ENCODE assay signal across 1 cellular context in the genomic region with DNA sequence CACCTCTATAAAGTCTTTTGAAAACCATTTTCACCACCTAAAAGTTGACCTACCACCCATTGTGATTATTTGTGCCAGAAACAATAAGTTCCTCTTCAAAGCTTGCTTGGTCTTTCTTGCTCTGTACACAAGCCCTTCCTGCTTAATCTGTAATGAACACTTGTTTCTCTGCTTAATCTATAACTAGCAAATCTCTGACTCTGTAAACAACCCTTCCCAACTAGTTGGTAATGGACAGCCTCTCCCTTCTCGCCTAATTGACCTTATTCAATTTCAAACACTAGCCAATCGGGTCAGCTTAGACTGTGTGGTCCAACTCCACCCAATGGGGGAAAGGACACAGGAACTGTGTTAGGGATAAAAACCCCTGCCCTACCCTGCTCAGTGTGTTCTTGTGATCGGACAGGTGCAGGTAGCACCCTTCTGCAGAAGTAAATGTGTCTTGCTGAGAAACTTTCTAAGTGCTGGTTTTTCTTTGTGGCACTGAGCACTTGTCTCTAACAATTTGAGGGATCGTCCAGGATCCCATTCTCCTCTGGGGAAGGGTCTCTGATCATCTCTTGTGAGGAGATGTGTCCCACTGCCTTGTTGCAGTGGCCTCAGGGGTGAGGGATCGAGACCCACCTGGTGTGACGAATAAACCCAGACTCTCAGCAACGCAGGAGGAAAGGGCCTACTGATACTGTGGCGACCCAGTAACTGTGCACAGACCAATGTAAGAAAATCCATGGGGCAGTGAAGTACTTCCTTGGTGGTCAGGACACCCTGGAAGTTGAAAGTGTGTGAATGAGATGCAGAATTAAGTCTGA.
TF ChIP-seq lines count a peak whose summit lies in the region.

No MANE protein-coding gene starts in this region.

TF ChIP-seq in HepG2, 621 proteins besides CTCF, POLR2A, EP300 and RAD21 (continued from another document and continues in another):
- TF ChIP-seq, protein P1, sequence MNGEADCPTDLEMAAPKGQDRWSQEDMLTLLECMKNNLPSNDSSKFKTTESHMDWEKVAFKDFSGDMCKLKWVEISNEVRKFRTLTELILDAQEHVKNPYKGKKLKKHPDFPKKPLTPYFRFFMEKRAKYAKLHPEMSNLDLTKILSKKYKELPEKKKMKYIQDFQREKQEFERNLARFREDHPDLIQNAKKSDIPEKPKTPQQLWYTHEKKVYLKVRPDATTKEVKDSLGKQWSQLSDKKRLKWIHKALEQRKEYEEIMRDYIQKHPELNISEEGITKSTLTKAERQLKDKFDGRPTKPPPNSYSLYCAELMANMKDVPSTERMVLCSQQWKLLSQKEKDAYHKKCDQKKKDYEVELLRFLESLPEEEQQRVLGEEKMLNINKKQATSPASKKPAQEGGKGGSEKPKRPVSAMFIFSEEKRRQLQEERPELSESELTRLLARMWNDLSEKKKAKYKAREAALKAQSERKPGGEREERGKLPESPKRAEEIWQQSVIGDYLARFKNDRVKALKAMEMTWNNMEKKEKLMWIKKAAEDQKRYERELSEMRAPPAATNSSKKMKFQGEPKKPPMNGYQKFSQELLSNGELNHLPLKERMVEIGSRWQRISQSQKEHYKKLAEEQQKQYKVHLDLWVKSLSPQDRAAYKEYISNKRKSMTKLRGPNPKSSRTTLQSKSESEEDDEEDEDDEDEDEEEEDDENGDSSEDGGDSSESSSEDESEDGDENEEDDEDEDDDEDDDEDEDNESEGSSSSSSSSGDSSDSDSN (CRISPR knock-in tag; IDR thresholded peaks at IDR 0.05): 0 out of 2 replicates have a peak, but pooled peaks have one; percentile 19
- TF ChIP-seq DMAP1 (CRISPR knock-in tag; IDR thresholded peaks at IDR 0.05) (no peak), ZNF292 (CRISPR knock-in tag; IDR thresholded peaks at IDR 0.05; ENCODE audit: borderline replicate concordance, low read depth) (no peak; the same call in 1 of the 2 replicates), CREM (IDR thresholded peaks at IDR 0.05) (peak; percentile 60; the same call in 1 of the 2 replicates), CREM (CRISPR knock-in tag; IDR thresholded peaks at IDR 0.05) (no peak), HNF4G (IDR thresholded peaks at IDR 0.05; ENCODE audit: borderline replicate concordance, low read depth, low read length) (no peak), HNF4G (CRISPR knock-in tag; IDR thresholded peaks at IDR 0.05; ENCODE audit: borderline replicate concordance, low read depth) (0 out of 2 replicates have a peak, but pooled peaks have one; percentile 46), ETV6 (CRISPR knock-in tag; conservative IDR thresholded peaks at IDR 0.05) (no peak), ASH2L (IDR thresholded peaks at IDR 0.05; ENCODE audit: insufficient read length, low read depth, low read length) (no peak), TCF7 (IDR thresholded peaks at IDR 0.05; ENCODE audit: low read depth) (peak; percentile 87), PAX8 (CRISPR knock-in tag; IDR thresholded peaks at IDR 0.05; ENCODE audit: borderline replicate concordance) (no peak), ZNF772 (CRISPR knock-in tag; IDR thresholded peaks at IDR 0.05) (peak; percentile 81; the same call in 1 of the 2 replicates), KDM3A (CRISPR knock-in tag; IDR thresholded peaks at IDR 0.05; ENCODE audit: low read depth) (peak; percentile 20; the same call in 1 of the 2 replicates), SP5 (CRISPR knock-in tag; IDR thresholded peaks at IDR 0.05; ENCODE audit: borderline replicate concordance, low read depth) (0 out of 2 replicates have a peak, but pooled peaks have one; percentile 60), KAT8 (CRISPR knock-in tag; IDR thresholded peaks at IDR 0.05) (peak; percentile 20; the same call in 1 of the 2 replicates), HCFC1 (IDR thresholded peaks at IDR 0.05; ENCODE audit: low read depth, low read length) (no peak), MAZ (IDR thresholded peaks at IDR 0.05; ENCODE audit: borderline replicate concordance, low read depth, low read length) (no peak), MAZ (CRISPR knock-in tag; IDR thresholded peaks at IDR 0.05; ENCODE audit: low read depth) (peak; percentile 69; the same call in 1 of the 2 replicates), PHF21A (CRISPR knock-in tag; IDR thresholded peaks at IDR 0.05) (peak; percentile 82), SOX5 (CRISPR knock-in tag; IDR thresholded peaks at IDR 0.05; ENCODE audit: borderline replicate concordance) (peak; percentile 100), ZFP36L1 (CRISPR knock-in tag; IDR thresholded peaks at IDR 0.05) (peak; percentile 82; the same call in 1 of the 2 replicates), RXRB (CRISPR knock-in tag; IDR thresholded peaks at IDR 0.05; ENCODE audit: borderline replicate concordance) (peak; percentile 80; the same call in 1 of the 2 replicates), KLF13 (CRISPR knock-in tag; IDR thresholded peaks at IDR 0.05) (no peak), ZNF713 (CRISPR knock-in tag; IDR thresholded peaks at IDR 0.05) (no peak), HDAC6 (IDR thresholded peaks at IDR 0.05; ENCODE audit: low read depth, low read length) (no peak), RFX3 (CRISPR knock-in tag; IDR thresholded peaks at IDR 0.05) (no peak), NFE2 (CRISPR knock-in tag; IDR thresholded peaks at IDR 0.05) (no peak), TRIM24 (CRISPR knock-in tag; IDR thresholded peaks at IDR 0.05) (no peak), PCBP1 (IDR thresholded peaks at IDR 0.05; ENCODE audit: borderline replicate concordance, low read depth, low read length) (no peak)
- TF ChIP-seq, protein P2, sequence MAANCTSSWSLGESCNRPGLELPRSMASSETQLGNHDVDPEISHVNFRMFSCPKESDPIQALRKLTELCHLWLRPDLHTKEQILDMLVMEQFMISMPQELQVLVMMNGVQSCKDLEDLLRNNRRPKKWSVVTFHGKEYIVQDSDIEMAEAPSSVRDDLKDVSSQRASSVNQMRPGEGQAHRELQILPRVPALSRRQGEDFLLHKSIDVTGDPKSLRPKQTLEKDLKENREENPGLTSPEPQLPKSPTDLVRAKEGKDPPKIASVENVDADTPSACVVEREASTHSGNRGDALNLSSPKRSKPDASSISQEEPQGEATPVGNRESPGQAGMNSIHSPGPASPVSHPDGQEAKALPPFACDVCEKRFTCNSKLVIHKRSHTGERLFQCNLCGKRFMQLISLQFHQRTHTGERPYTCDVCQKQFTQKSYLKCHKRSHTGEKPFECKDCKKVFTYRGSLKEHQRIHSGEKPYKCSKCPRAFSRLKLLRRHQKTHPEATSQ (CRISPR knock-in tag; IDR thresholded peaks at IDR 0.05; ENCODE audit: borderline replicate concordance): peak; percentile 61; the same call in 1 of the 2 replicates
- TF ChIP-seq, protein P3, sequence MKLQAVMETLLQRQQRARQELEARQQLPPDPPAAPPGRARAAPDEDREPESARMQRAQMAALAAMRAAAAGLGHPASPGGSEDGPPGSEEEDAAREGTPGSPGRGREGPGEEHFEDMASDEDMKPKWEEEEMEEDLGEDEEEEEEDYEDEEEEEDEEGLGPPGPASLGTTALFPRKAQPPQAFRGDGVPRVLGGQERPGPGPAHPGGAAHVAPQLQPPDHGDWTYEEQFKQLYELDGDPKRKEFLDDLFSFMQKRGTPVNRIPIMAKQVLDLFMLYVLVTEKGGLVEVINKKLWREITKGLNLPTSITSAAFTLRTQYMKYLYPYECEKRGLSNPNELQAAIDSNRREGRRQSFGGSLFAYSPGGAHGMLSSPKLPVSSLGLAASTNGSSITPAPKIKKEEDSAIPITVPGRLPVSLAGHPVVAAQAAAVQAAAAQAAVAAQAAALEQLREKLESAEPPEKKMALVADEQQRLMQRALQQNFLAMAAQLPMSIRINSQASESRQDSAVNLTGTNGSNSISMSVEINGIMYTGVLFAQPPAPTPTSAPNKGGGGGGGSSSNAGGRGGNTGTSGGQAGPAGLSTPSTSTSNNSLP (IDR thresholded peaks at IDR 0.05; ENCODE audit: low read depth, low read length): peak; percentile 92
- TF ChIP-seq, protein P4, sequence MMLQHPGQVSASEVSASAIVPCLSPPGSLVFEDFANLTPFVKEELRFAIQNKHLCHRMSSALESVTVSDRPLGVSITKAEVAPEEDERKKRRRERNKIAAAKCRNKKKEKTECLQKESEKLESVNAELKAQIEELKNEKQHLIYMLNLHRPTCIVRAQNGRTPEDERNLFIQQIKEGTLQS (CRISPR knock-in tag; IDR thresholded peaks at IDR 0.05): no peak
- TF ChIP-seq, protein P5, sequence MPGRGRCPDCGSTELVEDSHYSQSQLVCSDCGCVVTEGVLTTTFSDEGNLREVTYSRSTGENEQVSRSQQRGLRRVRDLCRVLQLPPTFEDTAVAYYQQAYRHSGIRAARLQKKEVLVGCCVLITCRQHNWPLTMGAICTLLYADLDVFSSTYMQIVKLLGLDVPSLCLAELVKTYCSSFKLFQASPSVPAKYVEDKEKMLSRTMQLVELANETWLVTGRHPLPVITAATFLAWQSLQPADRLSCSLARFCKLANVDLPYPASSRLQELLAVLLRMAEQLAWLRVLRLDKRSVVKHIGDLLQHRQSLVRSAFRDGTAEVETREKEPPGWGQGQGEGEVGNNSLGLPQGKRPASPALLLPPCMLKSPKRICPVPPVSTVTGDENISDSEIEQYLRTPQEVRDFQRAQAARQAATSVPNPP (CRISPR knock-in tag; IDR thresholded peaks at IDR 0.05): no peak
- TF ChIP-seq, protein P6, sequence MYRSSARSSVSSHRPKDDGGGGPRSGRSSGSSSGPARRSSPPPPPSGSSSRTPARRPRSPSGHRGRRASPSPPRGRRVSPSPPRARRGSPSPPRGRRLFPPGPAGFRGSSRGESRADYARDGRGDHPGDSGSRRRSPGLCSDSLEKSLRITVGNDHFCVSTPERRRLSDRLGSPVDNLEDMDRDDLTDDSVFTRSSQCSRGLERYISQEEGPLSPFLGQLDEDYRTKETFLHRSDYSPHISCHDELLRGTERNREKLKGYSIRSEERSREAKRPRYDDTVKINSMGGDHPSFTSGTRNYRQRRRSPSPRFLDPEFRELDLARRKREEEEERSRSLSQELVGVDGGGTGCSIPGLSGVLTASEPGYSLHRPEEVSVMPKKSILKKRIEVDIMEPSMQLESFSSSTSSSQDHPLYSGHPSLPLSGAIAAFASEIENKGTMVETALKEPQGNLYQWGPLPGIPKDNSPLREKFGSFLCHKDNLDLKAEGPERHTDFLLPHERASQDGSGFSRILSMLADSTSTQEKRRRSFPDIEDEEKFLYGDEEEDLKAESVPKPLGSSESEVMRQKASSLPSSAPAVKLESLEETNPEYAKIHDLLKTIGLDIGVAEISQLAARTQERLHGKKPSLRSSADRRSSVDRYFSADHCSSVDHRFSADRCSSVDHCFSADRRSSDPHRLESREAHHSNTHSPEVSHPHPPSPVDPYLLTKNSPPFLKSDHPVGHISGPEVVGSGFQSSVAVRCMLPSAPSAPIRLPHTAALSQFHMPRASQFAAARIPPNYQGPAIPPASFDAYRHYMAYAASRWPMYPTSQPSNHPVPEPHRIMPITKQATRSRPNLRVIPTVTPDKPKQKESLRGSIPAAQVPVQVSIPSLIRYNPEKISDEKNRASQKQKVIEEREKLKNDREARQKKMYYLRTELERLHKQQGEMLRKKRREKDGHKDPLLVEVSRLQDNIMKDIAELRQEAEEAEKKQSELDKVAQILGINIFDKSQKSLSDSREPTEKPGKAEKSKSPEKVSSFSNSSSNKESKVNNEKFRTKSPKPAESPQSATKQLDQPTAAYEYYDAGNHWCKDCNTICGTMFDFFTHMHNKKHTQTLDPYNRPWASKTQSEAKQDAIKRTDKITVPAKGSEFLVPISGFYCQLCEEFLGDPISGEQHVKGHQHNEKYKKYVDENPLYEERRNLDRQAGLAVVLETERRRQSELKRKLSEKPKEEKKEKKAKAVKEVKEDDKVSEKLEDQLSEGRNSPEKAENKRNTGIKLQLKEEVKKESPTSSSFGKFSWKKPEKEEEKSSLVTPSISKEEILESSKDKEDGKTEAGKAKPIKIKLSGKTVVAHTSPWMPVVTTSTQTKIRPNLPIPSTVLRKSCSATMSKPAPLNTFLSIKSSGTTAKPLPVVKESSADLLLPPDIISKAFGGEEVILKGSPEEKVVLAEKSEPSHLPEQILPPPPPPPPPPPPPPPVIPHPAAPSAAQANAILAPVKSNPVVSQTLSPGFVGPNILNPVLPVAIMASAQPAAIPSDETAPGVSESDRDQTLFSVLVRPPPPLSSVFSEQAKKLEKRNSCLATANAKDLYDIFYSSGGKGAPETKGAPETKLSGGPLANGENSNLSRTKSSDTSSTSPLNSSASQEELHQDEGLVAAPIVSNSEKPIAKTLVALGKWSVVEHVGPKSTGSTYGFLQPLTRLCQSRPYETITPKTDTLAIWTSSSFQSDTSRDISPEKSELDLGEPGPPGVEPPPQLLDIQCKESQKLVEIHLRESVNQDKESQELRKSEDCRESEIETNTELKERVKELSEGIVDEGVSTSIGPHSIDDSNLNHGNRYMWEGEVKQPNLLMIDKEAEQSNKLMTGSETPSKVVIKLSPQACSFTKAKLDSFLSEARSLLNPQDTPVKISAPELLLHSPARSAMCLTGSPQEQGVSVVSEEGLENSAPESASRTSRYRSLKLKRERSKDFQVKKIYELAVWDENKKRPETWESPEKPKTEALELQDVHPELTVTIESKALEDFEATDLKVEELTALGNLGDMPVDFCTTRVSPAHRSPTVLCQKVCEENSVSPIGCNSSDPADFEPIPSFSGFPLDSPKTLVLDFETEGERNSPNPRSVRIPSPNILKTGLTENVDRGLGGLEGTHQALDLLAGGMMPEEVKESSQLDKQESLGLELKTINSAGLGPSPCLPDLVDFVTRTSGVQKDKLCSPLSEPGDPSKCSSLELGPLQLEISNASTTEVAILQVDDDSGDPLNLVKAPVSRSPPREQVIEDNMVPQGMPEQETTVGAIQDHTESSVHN (CRISPR knock-in tag; IDR thresholded peaks at IDR 0.05): peak; percentile 43; the same call in 1 of the 2 replicates
- TF ChIP-seq, protein P7, sequence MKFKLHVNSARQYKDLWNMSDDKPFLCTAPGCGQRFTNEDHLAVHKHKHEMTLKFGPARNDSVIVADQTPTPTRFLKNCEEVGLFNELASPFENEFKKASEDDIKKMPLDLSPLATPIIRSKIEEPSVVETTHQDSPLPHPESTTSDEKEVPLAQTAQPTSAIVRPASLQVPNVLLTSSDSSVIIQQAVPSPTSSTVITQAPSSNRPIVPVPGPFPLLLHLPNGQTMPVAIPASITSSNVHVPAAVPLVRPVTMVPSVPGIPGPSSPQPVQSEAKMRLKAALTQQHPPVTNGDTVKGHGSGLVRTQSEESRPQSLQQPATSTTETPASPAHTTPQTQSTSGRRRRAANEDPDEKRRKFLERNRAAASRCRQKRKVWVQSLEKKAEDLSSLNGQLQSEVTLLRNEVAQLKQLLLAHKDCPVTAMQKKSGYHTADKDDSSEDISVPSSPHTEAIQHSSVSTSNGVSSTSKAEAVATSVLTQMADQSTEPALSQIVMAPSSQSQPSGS (CRISPR knock-in tag; IDR thresholded peaks at IDR 0.05): peak; percentile 51; the same call in 1 of the 2 replicates
- TF ChIP-seq, protein P8, sequence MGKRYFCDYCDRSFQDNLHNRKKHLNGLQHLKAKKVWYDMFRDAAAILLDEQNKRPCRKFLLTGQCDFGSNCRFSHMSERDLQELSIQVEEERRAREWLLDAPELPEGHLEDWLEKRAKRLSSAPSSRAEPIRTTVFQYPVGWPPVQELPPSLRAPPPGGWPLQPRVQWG (CRISPR knock-in tag; IDR thresholded peaks at IDR 0.05; ENCODE audit: borderline replicate concordance, low read depth): no peak
- TF ChIP-seq, protein P9, sequence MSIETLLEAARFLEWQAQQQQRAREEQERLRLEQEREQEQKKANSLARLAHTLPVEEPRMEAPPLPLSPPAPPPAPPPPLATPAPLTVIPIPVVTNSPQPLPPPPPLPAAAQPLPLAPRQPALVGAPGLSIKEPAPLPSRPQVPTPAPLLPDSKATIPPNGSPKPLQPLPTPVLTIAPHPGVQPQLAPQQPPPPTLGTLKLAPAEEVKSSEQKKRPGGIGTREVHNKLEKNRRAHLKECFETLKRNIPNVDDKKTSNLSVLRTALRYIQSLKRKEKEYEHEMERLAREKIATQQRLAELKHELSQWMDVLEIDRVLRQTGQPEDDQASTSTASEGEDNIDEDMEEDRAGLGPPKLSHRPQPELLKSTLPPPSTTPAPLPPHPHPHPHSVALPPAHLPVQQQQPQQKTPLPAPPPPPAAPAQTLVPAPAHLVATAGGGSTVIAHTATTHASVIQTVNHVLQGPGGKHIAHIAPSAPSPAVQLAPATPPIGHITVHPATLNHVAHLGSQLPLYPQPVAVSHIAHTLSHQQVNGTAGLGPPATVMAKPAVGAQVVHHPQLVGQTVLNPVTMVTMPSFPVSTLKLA (IDR thresholded peaks at IDR 0.05): no peak
